Comparison of ENCODE assay signal across 2 cellular contexts in the genomic region with DNA sequence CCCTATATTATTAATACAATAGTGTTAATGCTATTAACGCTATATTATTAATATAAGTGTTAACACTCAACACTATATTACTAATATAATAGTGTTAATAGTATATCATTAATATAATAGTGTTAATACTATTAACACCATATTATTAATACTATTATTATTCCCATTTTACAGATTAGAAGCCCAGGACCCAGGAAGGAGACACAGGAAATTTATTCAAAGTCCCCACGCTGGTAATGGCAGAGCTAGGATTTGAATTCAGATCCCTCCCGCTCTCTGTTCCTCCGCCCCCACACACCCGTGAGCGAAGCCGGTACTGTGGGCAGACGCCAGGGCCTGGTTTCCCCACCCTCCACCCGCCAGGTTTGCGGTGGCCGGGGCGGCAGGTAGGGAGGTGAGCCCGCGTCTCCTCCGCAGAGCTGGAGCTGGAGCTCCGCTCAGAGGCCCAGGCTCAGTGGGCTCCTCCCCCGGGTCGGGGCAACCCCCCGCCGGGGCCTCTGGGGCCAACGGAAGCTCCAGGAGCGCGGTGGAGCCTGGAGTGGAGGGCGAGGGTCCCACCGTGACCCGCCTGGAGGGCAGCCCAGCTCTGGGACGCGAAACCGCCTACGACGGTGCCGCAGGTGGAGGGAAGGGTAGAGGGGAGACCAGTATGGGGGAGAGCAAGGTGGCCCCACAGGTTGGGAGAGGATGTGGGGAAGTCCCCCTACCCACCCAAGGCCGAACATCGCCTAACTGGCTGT.
TF ChIP-seq lines count a peak whose summit lies in the region.

Gene TMEM225B, plus strand, starts transcription at position 506 of the 740 bp plus-strand sequence. CDS start 6,122 bp downstream, outside the sequence.

TF ChIP-seq in IMR-90, 13 proteins besides CTCF, POLR2A, EP300 and RAD21:
- no peak for TF ChIP-seq RCOR1 (IDR thresholded peaks at IDR 0.05; ENCODE audit: insufficient replicate concordance, low read length)
- no peak for TF ChIP-seq CHD1 (IDR thresholded peaks at IDR 0.05; ENCODE audit: low read depth, low read length)
- no peak for TF ChIP-seq ELK1 (IDR thresholded peaks at IDR 0.05; ENCODE audit: borderline replicate concordance, low read depth, low read length)
- no peak for TF ChIP-seq NFE2L2 (IDR thresholded peaks at IDR 0.05; ENCODE audit: low read depth, low read length)
- no peak for TF ChIP-seq FOS (IDR thresholded peaks at IDR 0.05; ENCODE audit: low read depth, low read length)
- TF ChIP-seq CEBPB (IDR thresholded peaks at IDR 0.05; ENCODE audit: low read depth, low read length): no peak

TF ChIP-seq in H1, 55 proteins besides CTCF, POLR2A, EP300 and RAD21:
- TF ChIP-seq, protein P1, sequence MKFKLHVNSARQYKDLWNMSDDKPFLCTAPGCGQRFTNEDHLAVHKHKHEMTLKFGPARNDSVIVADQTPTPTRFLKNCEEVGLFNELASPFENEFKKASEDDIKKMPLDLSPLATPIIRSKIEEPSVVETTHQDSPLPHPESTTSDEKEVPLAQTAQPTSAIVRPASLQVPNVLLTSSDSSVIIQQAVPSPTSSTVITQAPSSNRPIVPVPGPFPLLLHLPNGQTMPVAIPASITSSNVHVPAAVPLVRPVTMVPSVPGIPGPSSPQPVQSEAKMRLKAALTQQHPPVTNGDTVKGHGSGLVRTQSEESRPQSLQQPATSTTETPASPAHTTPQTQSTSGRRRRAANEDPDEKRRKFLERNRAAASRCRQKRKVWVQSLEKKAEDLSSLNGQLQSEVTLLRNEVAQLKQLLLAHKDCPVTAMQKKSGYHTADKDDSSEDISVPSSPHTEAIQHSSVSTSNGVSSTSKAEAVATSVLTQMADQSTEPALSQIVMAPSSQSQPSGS (IDR thresholded peaks at IDR 0.05; ENCODE audit: low read length): no peak
- TF ChIP-seq SIX5 (IDR thresholded peaks at IDR 0.05; ENCODE audit: low read depth, low read length) (no peak), TEAD4 (IDR thresholded peaks at IDR 0.05; ENCODE audit: low read depth, low read length) (no peak), BCL11A (IDR thresholded peaks at IDR 0.05; ENCODE audit: low read depth in 2 of 2, low read length in 2 of 2) (no peak), KDM5A (IDR thresholded peaks at IDR 0.05; ENCODE audit: low read length) (no peak), KDM4A (IDR thresholded peaks at IDR 0.05; ENCODE audit: low read depth, low read length, severe bottlenecking) (no peak), NRF1 (IDR thresholded peaks at IDR 0.05; ENCODE audit: low read depth, low read length) (no peak), E2F6 (IDR thresholded peaks at IDR 0.05) (no peak), SP2 (IDR thresholded peaks at IDR 0.05; ENCODE audit: low read length) (no peak), TAF7 (optimal IDR thresholded peaks at IDR 0.05; ENCODE audit: borderline replicate concordance, low read depth, low read length) (no peak), POU5F1 (IDR thresholded peaks at IDR 0.05; ENCODE audit: low read depth, low read length) (no peak), FOSL1 (IDR thresholded peaks at IDR 0.05; ENCODE audit: insufficient read depth, low read depth, low read length) (no peak), RXRA (IDR thresholded peaks at IDR 0.05; ENCODE audit: insufficient read depth, low read depth, low read length) (no peak), ASH2L (IDR thresholded peaks at IDR 0.05; ENCODE audit: low read length) (no peak), JUN (IDR thresholded peaks at IDR 0.05; ENCODE audit: low read depth, low read length) (no peak), CTBP2 (IDR thresholded peaks at IDR 0.05; ENCODE audit: borderline replicate concordance, insufficient read depth, insufficient read length, low read length) (no peak), ZNF274 (IDR thresholded peaks at IDR 0.05; ENCODE audit: borderline replicate concordance, extremely low read depth, low read length) (no peak)
TF ChIP-seq in H1: peak in this region for 0.
